In genomic region chr6:4311976-4312860, GRCh38 we compare ENCODE assay signal across 18 cellular contexts.
"Had no signal": no experiment of that assay in that cellular context is flagged by ENCODE, and none has a peak within 500 bp of the region (broad histone marks: within the 10 kb centered on the region; RNA-seq: fewer than 3 reads in every experiment).

No MANE protein-coding gene starts in this region.

- DNase-seq: activated CD4-positive, alpha-beta memory T cell treated with anti-CD3 and anti-CD28 coated beads for 36 hours; activated CD4-positive, alpha-beta T cell treated with anti-CD3 and anti-CD28 coated beads for 48 hours; activated CD4-positive, CD25-positive, alpha-beta regulatory T cell treated with anti-CD3 and anti-CD28 coated beads, Interleukin-2, amount 50 U/mL, for 72 hours; activated CD8-positive, alpha-beta memory T cell treated with anti-CD3 and anti-CD28 coated beads for 24 hours; activated gamma-delta T cell; activated naive CD4-positive, alpha-beta T cell treated with anti-CD3 and anti-CD28 coated beads for 36 hours; activated T-cell treated with anti-CD3 and anti-CD28 coated beads for 4 hours; activated T-cell treated with anti-CD3 and anti-CD28 coated beads, Interleukin-2, amount 50 U/mL, for 48 hours; NCI-H1092; NCI-H1417; NCI-H1930; NCI-H2171; NCI-H510A; NCI-H526 treated with DMSO at 0.1 percent for 48 hours; NCI-H82 had no signal

- H3K27me3 ChIP-seq: brain microvascular endothelial cell, cardiac muscle cell had no signal

- H3K36me3 ChIP-seq: brain microvascular endothelial cell, cardiac muscle cell had no signal

- H3K4me3 ChIP-seq: cardiac muscle cell had no signal

- ATAC-seq: activated T-helper 17 cell treated with anti-CD3 and anti-CD28 coated beads, Interleukin-2, amount 50 U/mL, for 72 hours had no signal

- H3K27ac ChIP-seq: cardiac muscle cell had no signal
